Comparison of ENCODE assay signal across 24 cellular contexts in genomic region chr6:5652738-5653137, GRCh38.
DNase-seq lines count a peak whose midpoint lies in the region; ATAC-seq and TF ChIP-seq lines count a peak whose summit lies in the region.
"Had no signal": no experiment of that assay in that cellular context is flagged by ENCODE, and none has a peak within 500 bp of the region (broad histone marks: within the 10 kb centered on the region; RNA-seq: fewer than 3 reads in every experiment).

No MANE protein-coding gene starts in this region.

- peaks cover 4% of the 10 kb centered on the region for H3K27me3 Mint-ChIP-seq in GM23338 (ENCODE audit: insufficient read depth, low read depth, poor library complexity)
- H3K27me3 Mint-ChIP-seq: CD4-positive, alpha-beta memory T cell; CD4-positive, CD25-positive, alpha-beta regulatory T cell; CD8-positive, alpha-beta memory T cell had no signal

- DNase-seq in heart left ventricle (no peak), left cardiac atrium (no peak), GM23338 (ENCODE audit: low spot score) (no peak), T-helper 1 cell (no peak), NCI-H1930 (lab: John Stamatoyannopoulos, UW) (no peak)
- DNase-seq: 8988T; ACHN; BE2C; C1 segment of cervical spinal cord; CD4-positive, alpha-beta memory T cell; CD4-positive, CD25-positive, alpha-beta regulatory T cell; CD8-positive, alpha-beta memory T cell; COR-L47; DMS 273 treated with DMSO at 0.1 percent for 48 hours; DMS153; DMS53; DMS79; DND-41; EL; GDM1 had no signal

- H3K4me1 Mint-ChIP-seq in GM23338 = no peaks in the 10 kb centered on the region

- no peaks in the 10 kb centered on the region for H3K36me3 ChIP-seq in heart left ventricle
- H3K36me3 ChIP-seq in GM23338 (ENCODE audit: insufficient read depth) = no peaks in the 10 kb centered on the region
- H3K36me3 ChIP-seq in HUES6 (ENCODE audit: control insufficient read depth, insufficient read depth, low read length) = no peaks in the 10 kb centered on the region
- H3K36me3 ChIP-seq: BE2C had no signal

- no peaks in the 10 kb centered on the region for H4K20me1 ChIP-seq in GM23338 (replicated peaks; ENCODE audit: insufficient read depth)
- H4K20me1 ChIP-seq: BLaER1 had no signal

- H3K27ac ChIP-seq in heart left ventricle (peak overlapping the region in 2 of 12 donors; percentile 51 to 72), GM23338 (ENCODE audit: low read depth) (no peak overlapping the region), HUES6 (ENCODE audit: low read depth, low read length) (no peak overlapping the region)
- H3K27ac ChIP-seq: BLaER1 had no signal

- H3K27ac Mint-ChIP-seq in GM23338 = peak overlapping the region; percentile 24; the same call in 1 of the 2 replicates
- H3K27ac Mint-ChIP-seq: CD14-positive monocyte; CD4-positive, alpha-beta memory T cell; CD8-positive, alpha-beta memory T cell had no signal

- H2AFZ ChIP-seq in GM23338 = no peak overlapping the region

- intact Hi-C loops in heart left ventricle (cut with DNase I) = no loop called here
- intact Hi-C loops in left cardiac atrium (cut with DNase I) = loop anchor here in 1 of 2 donors (10.0 kb wide), 1 partner anchor 178 kb away; no protein-coding TSS in a partner anchor

- H3F3A ChIP-seq in GM23338 (replicated peaks; ENCODE audit: low read depth) = no peaks in the 10 kb centered on the region

- H3K4me1 ChIP-seq in heart left ventricle = peaks cover 0 to 29% (median 2%) of the 10 kb centered on the region in 12 donors
- H3K4me1 ChIP-seq in GM23338 (ENCODE audit: insufficient read depth) = no peaks in the 10 kb centered on the region
- no peaks in the 10 kb centered on the region for H3K4me1 ChIP-seq in HUES6 (ENCODE audit: control insufficient read depth, insufficient read depth, low read length)
- H3K4me1 ChIP-seq: BE2C, BLaER1 had no signal

- peaks cover 8% of the 10 kb centered on the region; the same call in 1 of the 3 replicates for H3K36me3 Mint-ChIP-seq in GM23338 (ENCODE audit: low read depth)

- H3K9me3 ChIP-seq in heart left ventricle (peaks cover 0 to 8% (median 0%) of the 10 kb centered on the region in 12 donors), HUES6 (ENCODE audit: control insufficient read depth, insufficient read depth, low read depth, low read length) (peaks cover 4% of the 10 kb centered on the region; the same call in 1 of the 2 replicates)
- H3K9me3 ChIP-seq: BE2C, BLaER1 had no signal

- H3K27me3 ChIP-seq in heart left ventricle (no peaks in the 10 kb centered on the region), GM23338 (ENCODE audit: insufficient read depth) (no peaks in the 10 kb centered on the region), HUES6 (ENCODE audit: control insufficient read depth, insufficient read depth, low read length) (no peaks in the 10 kb centered on the region)
- H3K27me3 ChIP-seq: BE2C, BLaER1 had no signal

- no peak for TF ChIP-seq POLR2A in heart left ventricle (IDR thresholded peaks at IDR 0.05)

- WGBS in heart left ventricle, 4 donors = 70 to 83% (median 77%) methylated on average over 8 of the region's 8 CpGs

- ATAC-seq in heart left ventricle (peak in 3 of 4 donors; percentile 25 to 68 (median 65)), left cardiac atrium (no peak), GM23338 (0 out of 3 replicates have a peak, but pooled peaks have one; percentile 32)
- ATAC-seq: GM12878 had no signal

- H3K79me2 ChIP-seq in GM23338 (replicated peaks; ENCODE audit: insufficient read depth) = no peaks in the 10 kb centered on the region

- no peaks in the 10 kb centered on the region; the same call in 2 of the 3 replicates for H3K9me3 Mint-ChIP-seq in GM23338
- H3K9me3 Mint-ChIP-seq: CD8-positive, alpha-beta memory T cell had no signal

- H3K9ac ChIP-seq in HUES6 (ENCODE audit: low read length) = peak overlapping the region; percentile 16
- H3K9ac ChIP-seq: BLaER1 had no signal

- H3K9me2 ChIP-seq in GM23338 (ENCODE audit: insufficient read depth) = peaks cover 6% of the 10 kb centered on the region; the same call in 1 of the 2 replicates

- no peak overlapping the region for H3K4me3 ChIP-seq in heart left ventricle
- no peak overlapping the region for H3K4me3 ChIP-seq in GM23338
- no peak overlapping the region for H3K4me3 ChIP-seq in HUES6 (ENCODE audit: low read depth, low read length)
- H3K4me3 ChIP-seq: BLaER1, GM12878 had no signal

- no peak overlapping the region for H3K4me3 Mint-ChIP-seq in GM23338
- H3K4me3 Mint-ChIP-seq: CD14-positive monocyte; CD4-positive, CD25-positive, alpha-beta regulatory T cell; CD8-positive, alpha-beta memory T cell had no signal

- no peak for TF ChIP-seq CTCF in heart left ventricle (IDR thresholded peaks at IDR 0.05)
- no peak for TF ChIP-seq CTCF in GM23338 (conservative IDR thresholded peaks at IDR 0.05; ENCODE audit: low read depth in 2 of 2)

- no peak overlapping the region for H3K4me2 ChIP-seq in GM23338
- H3K4me2 ChIP-seq: BLaER1 had no signal

TF ChIP-seq in GM23338, 12 proteins besides CTCF, POLR2A, EP300 and RAD21 (continues in another document):
- TF ChIP-seq ZNF462 (CRISPR knock-in tag; IDR thresholded peaks at IDR 0.05) (no peak), ZNF114 (CRISPR knock-in tag; IDR thresholded peaks at IDR 0.05) (no peak), POLR2AphosphoS5 (IDR thresholded peaks at IDR 0.05; ENCODE audit: low read depth) (no peak)

Comparison
In these comparisons a context has a peak if more than half of its experiments do, and no peak if none do; other contexts are left out.
1. ATAC-seq: peak in heart left ventricle (3 of 4) and GM23338 (single experiment); none in left cardiac atrium (0 of 2).